Comparison of ENCODE assay signal across 1 cellular context in genomic region chr7:45902820-45903219, GRCh38.
TF ChIP-seq lines count a peak whose summit lies in the region.

No MANE protein-coding gene starts in this region.

TF ChIP-seq in GM23338, 12 proteins besides CTCF, POLR2A, EP300 and RAD21 (continued from another document):
- no peak for TF ChIP-seq REST (IDR thresholded peaks at IDR 0.05; ENCODE audit: unreplicated experiment)
- TF ChIP-seq NANOG (IDR thresholded peaks at IDR 0.05; ENCODE audit: borderline replicate concordance), result no peak
- no peak for TF ChIP-seq ZNF331 (CRISPR knock-in tag; IDR thresholded peaks at IDR 0.05; ENCODE audit: low read depth)
